28 cellular contexts compared by ENCODE assay signal in the genomic region with DNA sequence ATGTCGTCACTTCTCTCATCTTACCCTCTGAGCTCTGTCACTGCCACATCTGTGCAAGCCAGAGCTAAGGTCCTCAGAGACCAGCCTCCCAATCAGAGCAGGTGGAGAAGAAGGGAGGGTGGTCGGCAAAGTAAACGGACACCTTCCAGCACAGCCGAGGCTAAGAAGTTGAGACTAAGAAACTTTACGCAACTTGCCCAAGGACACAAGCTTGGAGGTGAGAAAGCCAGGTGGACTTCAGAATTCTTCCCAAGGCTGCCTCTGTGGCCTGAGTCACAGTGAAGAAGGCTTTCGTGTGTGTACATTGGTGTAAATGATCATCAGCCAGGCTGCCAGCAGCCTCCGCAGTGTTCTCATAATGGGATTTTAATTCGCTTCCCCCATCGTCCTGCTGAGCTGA.
"Had no signal": no experiment of that assay in that cellular context is flagged by ENCODE, and none has a peak within 500 bp of the region (broad histone marks: within the 10 kb centered on the region; RNA-seq: fewer than 3 reads in every experiment).

No MANE protein-coding gene starts in this region.

- DNase-seq: activated CD4-positive, alpha-beta memory T cell treated with anti-CD3 and anti-CD28 coated beads for 36 hours; activated CD4-positive, alpha-beta T cell treated with anti-CD3 and anti-CD28 coated beads, Interleukin-2, amount 10 ng/mL, durations not matched to agents 7 days and 5 days; activated CD4-positive, CD25-positive, alpha-beta regulatory T cell; activated CD8-positive, alpha-beta memory T cell treated with anti-CD3 and anti-CD28 coated beads for 24 hours; activated effector memory CD4-positive, alpha-beta T cell treated with anti-CD3 and anti-CD28 coated beads, Interleukin-2, amount 50 U/mL, for 16 hours; activated naive CD4-positive, alpha-beta T cell treated with Interleukin-2 at 50 U/mL for 16 hours; activated naive CD8-positive, alpha-beta T cell treated with anti-CD3 and anti-CD28 coated beads, Interleukin-2, amount 50 U/mL, for 24 hours; activated T-cell treated with anti-CD3 and anti-CD28 coated beads, Interleukin-2, amount 50 U/mL, for 4 hours; amniotic stem cell; body of pancreas; central memory CD4-positive, alpha-beta T cell; KG1; NCI-H1048; NCI-H1417 treated with DMSO at 0.1 percent for 48 hours; NCI-H187; NCI-H510A; NCI-H526 treated with DMSO at 0.1 percent for 48 hours; NK-92 treated with Interleukin-12 subunit alpha and Interleukin-12 subunit beta, amount 100 ng/mL, for 24 hours; OCI-M1; RPMI8226; SK-N-SH; T-helper 1 cell had no signal

- H3K4me3 ChIP-seq: ascending aorta, body of pancreas had no signal

- H3K36me3 ChIP-seq: ascending aorta had no signal

- H3K4me1 Mint-ChIP-seq: activated CD4-positive, alpha-beta T cell treated with anti-CD3 and anti-CD28 coated beads, Interleukin-2, amount 10 ng/mL, durations not matched to agents 7 days and 5 days; activated naive CD8-positive, alpha-beta T cell treated with anti-CD3 and anti-CD28 coated beads, Interleukin-2, amount 50 U/mL, for 24 hours had no signal

- H3K27ac Mint-ChIP-seq: activated CD4-positive, alpha-beta memory T cell treated with anti-CD3 and anti-CD28 coated beads for 36 hours; activated CD4-positive, alpha-beta T cell treated with anti-CD3 and anti-CD28 coated beads, Interleukin-2, amount 10 ng/mL, durations not matched to agents 7 days and 5 days; activated naive CD4-positive, alpha-beta T cell treated with anti-CD3 and anti-CD28 coated beads, Interleukin-2, amount 50 U/mL, for 72 hours; activated naive CD8-positive, alpha-beta T cell treated with anti-CD3 and anti-CD28 coated beads, Interleukin-2, amount 50 U/mL, for 24 hours had no signal

- H3K27me3 ChIP-seq: ascending aorta, body of pancreas had no signal

- H3K4me2 ChIP-seq: SK-N-SH had no signal

- H3K36me3 Mint-ChIP-seq: activated CD4-positive, alpha-beta memory T cell treated with anti-CD3 and anti-CD28 coated beads for 36 hours; activated naive CD4-positive, alpha-beta T cell treated with anti-CD3 and anti-CD28 coated beads, Interleukin-2, amount 50 U/mL, for 72 hours had no signal

- H3K27me3 Mint-ChIP-seq: activated CD4-positive, alpha-beta T cell treated with anti-CD3 and anti-CD28 coated beads, Interleukin-2, amount 10 ng/mL, durations not matched to agents 7 days and 5 days had no signal

- H3K9me3 Mint-ChIP-seq: activated CD4-positive, alpha-beta memory T cell treated with anti-CD3 and anti-CD28 coated beads for 36 hours; activated CD4-positive, alpha-beta T cell treated with anti-CD3 and anti-CD28 coated beads, Interleukin-2, amount 10 ng/mL, durations not matched to agents 7 days and 5 days; activated naive CD8-positive, alpha-beta T cell treated with anti-CD3 and anti-CD28 coated beads, Interleukin-2, amount 50 U/mL, for 24 hours; activated T-cell treated with anti-CD3 and anti-CD28 coated beads, Interleukin-2, amount 50 U/mL, for 4 hours had no signal

- H3K4me1 ChIP-seq: ascending aorta, body of pancreas had no signal

- H3K9ac ChIP-seq: SK-N-SH had no signal

- H3K4me3 Mint-ChIP-seq: activated CD4-positive, alpha-beta memory T cell treated with anti-CD3 and anti-CD28 coated beads for 36 hours; activated CD4-positive, alpha-beta T cell treated with anti-CD3 and anti-CD28 coated beads, Interleukin-2, amount 10 ng/mL, durations not matched to agents 7 days and 5 days; activated naive CD8-positive, alpha-beta T cell treated with anti-CD3 and anti-CD28 coated beads, Interleukin-2, amount 50 U/mL, for 24 hours; activated T-cell treated with anti-CD3 and anti-CD28 coated beads, Interleukin-2, amount 50 U/mL, for 4 hours had no signal

- H3K9me3 ChIP-seq: ascending aorta had no signal

- FAIRE-seq: bronchial epithelial cell had no signal

- H3K27ac ChIP-seq: ascending aorta, body of pancreas, VCaP had no signal

- ATAC-seq: activated naive CD4-positive, alpha-beta T cell treated with anti-CD3 and anti-CD28 coated beads, Interleukin-2, amount 50 U/mL, for 72 hours; activated naive CD8-positive, alpha-beta T cell treated with anti-CD3 and anti-CD28 coated beads, Interleukin-2, amount 50 U/mL, for 24 hours; activated T-cell treated with anti-CD3 and anti-CD28 coated beads, Interleukin-2, amount 50 U/mL, for 4 hours; body of pancreas; Panc1; Right ventricle myocardium inferior had no signal
